ENCODE assay signal across 20 cellular contexts in the genomic region with DNA sequence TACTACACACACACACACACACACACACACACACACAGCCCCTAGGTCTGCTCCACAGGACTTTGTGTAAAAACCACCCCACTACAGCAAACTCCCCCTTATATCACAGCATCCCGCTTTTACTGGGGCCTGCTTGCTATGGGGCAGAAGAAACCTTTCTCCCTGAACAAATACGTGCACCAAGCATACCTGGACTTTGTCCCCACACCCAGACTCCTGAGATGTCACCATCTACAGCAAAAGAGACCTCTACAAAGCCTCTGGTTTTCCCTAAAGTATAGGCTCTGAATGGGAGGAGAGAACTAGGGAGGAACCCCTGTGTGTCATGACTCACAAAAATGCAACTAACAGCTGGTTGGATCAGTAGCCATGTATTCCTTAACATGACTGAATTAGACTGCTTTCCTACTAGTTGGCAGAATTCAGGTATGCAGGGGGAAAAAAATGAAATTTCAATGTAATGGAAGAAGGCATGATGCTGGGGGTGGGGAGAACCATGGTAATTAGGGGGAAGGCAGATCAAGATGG. TPM values are rescaled to one million over a fixed set of nuclear protein-coding genes. Genes with fewer than 3 reads are reported as not detected.
DNase-seq lines count a peak whose midpoint lies in the region; ATAC-seq and TF ChIP-seq lines count a peak whose summit lies in the region.
"Had no signal": no experiment of that assay in that cellular context is flagged by ENCODE, and none has a peak within 500 bp of the region (broad histone marks: within the 10 kb centered on the region; RNA-seq: fewer than 3 reads in every experiment).

No MANE protein-coding gene starts in this region.

- H3K9ac ChIP-seq in BLaER1 treated with 17β-estradiol and CSF1 and Interleukin-3, amounts not matched to agents 10 nM and 100 nM: no peak overlapping the region
- H3K9ac ChIP-seq in Karpas-422 (ENCODE audit: low read length): no peak overlapping the region

- no peaks in the 10 kb centered on the region for H3K9me3 ChIP-seq in BLaER1 treated with 17β-estradiol and CSF1 and Interleukin-3, amounts not matched to agents 10 nM and 100 nM (replicated peaks in 1 of 11)
- no peaks in the 10 kb centered on the region for H3K9me3 ChIP-seq in Karpas-422 (ENCODE audit: low read length)
- no peaks in the 10 kb centered on the region for H3K9me3 ChIP-seq in gastrocnemius medialis
- H3K9me3 ChIP-seq: pancreas, tibial artery had no signal

- H3K79me2 ChIP-seq in Karpas-422 (ENCODE audit: low read length): peaks cover 24% of the 10 kb centered on the region; the same call in 1 of the 2 replicates

- H3K27me3 ChIP-seq in BLaER1 treated with 17β-estradiol and CSF1 and Interleukin-3, amounts not matched to agents 10 nM and 100 nM: no peaks in the 10 kb centered on the region
- H3K27me3 ChIP-seq in Karpas-422 (ENCODE audit: low read length) (no peaks in the 10 kb centered on the region), gastrocnemius medialis (no peaks in the 10 kb centered on the region)
- H3K27me3 ChIP-seq: cardiac muscle cell, pancreas had no signal

- H3K9me2 ChIP-seq in Karpas-422 (replicated peaks; ENCODE audit: insufficient read depth, low read length): no peaks in the 10 kb centered on the region

- H3K4me2 ChIP-seq in BLaER1 treated with 17β-estradiol and CSF1 and Interleukin-3, amounts not matched to agents 10 nM and 100 nM: peak overlapping the region in 8 of 11 experiments; percentile 46 to 88 (median 70); a peak in 13 of 22 replicates
- H3K4me2 ChIP-seq in Karpas-422 (ENCODE audit: low read depth, low read length, poor library complexity, severe bottlenecking): no peak overlapping the region

- H2AFZ ChIP-seq in Karpas-422 (ENCODE audit: low read length): no peak overlapping the region

- no peak for TF ChIP-seq POLR2A in gastrocnemius medialis (IDR thresholded peaks at IDR 0.05)

- no peaks in the 10 kb centered on the region for H4K20me1 ChIP-seq in BLaER1 treated with 17β-estradiol and CSF1 and Interleukin-3, amounts not matched to agents 10 nM and 100 nM
- no peaks in the 10 kb centered on the region for H4K20me1 ChIP-seq in Karpas-422 (ENCODE audit: insufficient read depth, low read depth, low read length)

- intact Hi-C loops in gastrocnemius medialis (cut with DNase I; ENCODE audit: low total_unique reads): no loop called here

- peaks cover 23 to 64% (median 42%) of the 10 kb centered on the region in 10 experiments for H3K4me1 ChIP-seq in BLaER1 treated with 17β-estradiol and CSF1 and Interleukin-3, amounts not matched to agents 10 nM and 100 nM
- peaks cover 49% of the 10 kb centered on the region for H3K4me1 ChIP-seq in Karpas-422 (ENCODE audit: low read length)
- H3K4me1 ChIP-seq in gastrocnemius medialis: peaks cover 77 to 80% of the 10 kb centered on the region in 2 donors

- DNase-seq in Karpas-422 (no peak), fibroblast of the aortic adventitia (ENCODE audit: low read depth) (peak; percentile 18), gastrocnemius medialis (peak in 1 of 2 donors; percentile 10)
- DNase-seq in NK-92 treated with Interleukin-12 subunit alpha and Interleukin-12 subunit beta, amount 100 ng/mL, for 24 hours (lab: John Stamatoyannopoulos, UW): no peak
- DNase-seq: activated naive CD4-positive, alpha-beta T cell treated with anti-CD3 and anti-CD28 coated beads, Interleukin-2, amount 50 U/mL, for 16 hours; DMS79 treated with DMSO at 0.1 percent for 48 hours; left cardiac atrium; natural killer cell; NCI-H1417; NCI-H446 treated with DMSO at 0.1 percent for 48 hours; OCI-M1; pancreas; Right ventricle myocardium superior; stimulated activated CD4-positive, alpha-beta T cell treated with anti-CD3 and anti-CD28 coated beads, Interleukin-15, amount 100 ng/mL, for 24 hours; tibial artery had no signal

- H3K4me3 ChIP-seq in BLaER1 treated with 17β-estradiol and CSF1 and Interleukin-3, amounts not matched to agents 10 nM and 100 nM: no peak overlapping the region
- H3K4me3 ChIP-seq in Karpas-422 (ENCODE audit: low read length) (no peak overlapping the region), fibroblast of the aortic adventitia (ENCODE audit: low read depth, low read length) (no peak overlapping the region), gastrocnemius medialis (no peak overlapping the region)
- H3K4me3 ChIP-seq: cardiac muscle cell, pancreas, tibial artery had no signal

- no peak for ATAC-seq in gastrocnemius medialis
- ATAC-seq in HG03469 (IDR thresholded peaks at IDR 0.05; ENCODE audit: unreplicated experiment): no peak
- ATAC-seq in GM21528 (IDR thresholded peaks at IDR 0.05; ENCODE audit: low FRiP score, unreplicated experiment): no peak
- ATAC-seq: natural killer cell, pancreas, WTC11 had no signal

- in situ Hi-C loops in gastrocnemius medialis (cut with MboI; ENCODE audit: low sequenced_read_pairs in 4 of 4): no loop called here

- TF ChIP-seq CTCF in fibroblast of the aortic adventitia (IDR thresholded peaks at IDR 0.05; ENCODE audit: insufficient read depth, low read length): no peak
- TF ChIP-seq CTCF in gastrocnemius medialis (IDR thresholded peaks at IDR 0.05 in 4 of 5, conservative IDR thresholded peaks at IDR 0.05 in 1 of 5): no peak

- H3K36me3 ChIP-seq in BLaER1 treated with 17β-estradiol and CSF1 and Interleukin-3, amounts not matched to agents 10 nM and 100 nM: no peaks in the 10 kb centered on the region
- H3K36me3 ChIP-seq in Karpas-422 (ENCODE audit: insufficient read depth, low read length) (no peaks in the 10 kb centered on the region), gastrocnemius medialis (no peaks in the 10 kb centered on the region)
- H3K36me3 ChIP-seq: cardiac muscle cell, pancreas, tibial artery had no signal

- no peak overlapping the region for H3K27ac ChIP-seq in BLaER1 treated with 17β-estradiol and CSF1 and Interleukin-3, amounts not matched to agents 10 nM and 100 nM
- H3K27ac ChIP-seq in Karpas-422 (ENCODE audit: low read length) (peak overlapping the region; percentile 49; the same call in 1 of the 2 replicates), gastrocnemius medialis (peak overlapping the region; percentile 44 to 80 (median 78))
- H3K27ac ChIP-seq: cardiac muscle cell, pancreas, tibial artery had no signal

RNA-seq across cellular contexts. Expression of a gene that starts 46.0 kb away (rescaled TPM):
- 40.4 and 56.4 TPM in 2 replicates for total RNA-seq in Karpas-422 (2014; rRNA removed; shearing (Covaris generic); ENCODE audit: low replicate concordance)
- total RNA-seq in fibroblast of the aortic adventitia (ENCODE audit: low replicate concordance) (3.7 and 4.2 TPM in 2 replicates), gastrocnemius medialis (10 to 100 TPM; 28.5 to 70.8 (median 52.7) TPM)

Comparison
In these comparisons a context has a peak if more than half of its experiments do, and no peak if none do; other contexts are left out.
1. H3K27ac ChIP-seq: peak in Karpas-422 (single experiment) and gastrocnemius medialis (4 of 4); none in BLaER1 treated with 17β-estradiol and CSF1 and Interleukin-3, amounts not matched to agents 10 nM and 100 nM (0 of 11).